ENCODE assay signal across 8 cellular contexts in genomic region chr11:77548552-77549439, GRCh38. TPM values are rescaled to one million over a fixed set of nuclear protein-coding genes. Genes with fewer than 3 reads are reported as not detected.
DNase-seq lines count a peak whose midpoint lies in the region; ATAC-seq and TF ChIP-seq lines count a peak whose summit lies in the region.
"Had no signal": no experiment of that assay in that cellular context is flagged by ENCODE, and none has a peak within 500 bp of the region (broad histone marks: within the 10 kb centered on the region; RNA-seq: fewer than 3 reads in every experiment).

No MANE protein-coding gene starts in this region.

- no peaks in the 10 kb centered on the region for H3K9me3 ChIP-seq in Loucy (ENCODE audit: insufficient read depth, low read depth, low read length)
- peaks cover 4% of the 10 kb centered on the region for H3K9me3 ChIP-seq in adipocyte (ENCODE audit: control insufficient read depth, low read length)
- H3K9me3 ChIP-seq in thoracic aorta: no peaks in the 10 kb centered on the region
- H3K9me3 ChIP-seq in body of pancreas: no peaks in the 10 kb centered on the region

- peaks cover 3% of the 10 kb centered on the region for H3K4me1 ChIP-seq in Loucy (ENCODE audit: insufficient read depth, low read length, poor library complexity, severe bottlenecking)
- no peaks in the 10 kb centered on the region for H3K4me1 ChIP-seq in adipocyte (ENCODE audit: control insufficient read depth, insufficient read depth, low read length)
- no peaks in the 10 kb centered on the region for H3K4me1 ChIP-seq in thoracic aorta (ENCODE audit: control insufficient read depth in 1 of 2, low read depth in 2 of 2)
- no peaks in the 10 kb centered on the region for H3K4me1 ChIP-seq in body of pancreas

- WGBS in body of pancreas, 2 donors: 64 to 70% methylated on average over 6 of the region's 6 CpGs

- intact Hi-C loops in body of pancreas (cut with DNase I): no loop called here

- TF ChIP-seq POLR2A in body of pancreas (IDR thresholded peaks at IDR 0.05): no peak

- H3K4me3 ChIP-seq in Loucy (ENCODE audit: low read length, poor library complexity, severe bottlenecking) (no peak overlapping the region), adipocyte (ENCODE audit: low read length) (no peak overlapping the region), thoracic aorta (no peak overlapping the region), body of pancreas (no peak overlapping the region)

- peak; percentile 34 for TF ChIP-seq CTCF in Loucy (conservative IDR thresholded peaks at IDR 0.05; ENCODE audit: low read length)
- no peak for TF ChIP-seq CTCF in thoracic aorta (IDR thresholded peaks at IDR 0.05)
- TF ChIP-seq CTCF in body of pancreas (IDR thresholded peaks at IDR 0.05): no peak

- DNase-seq in adipocyte (ENCODE audit: low read depth) (no peak), medulla oblongata (ENCODE audit: extremely low spot score) (peak; percentile 38), thoracic aorta (ENCODE audit: low spot score) (no peak), body of pancreas (no peak), NCI-H82 (lab: John Stamatoyannopoulos, UW) (no peak)
- DNase-seq: activated CD4-positive, CD25-positive, alpha-beta regulatory T cell treated with anti-CD3 and anti-CD28 coated beads, Interleukin-2, amount 50 U/mL, for 72 hours had no signal

- H4K20me1 ChIP-seq in Loucy (ENCODE audit: insufficient read depth, low read length, poor library complexity, severe bottlenecking): no peaks in the 10 kb centered on the region

- no peaks in the 10 kb centered on the region for H3K79me2 ChIP-seq in Loucy (ENCODE audit: insufficient read depth, low read length)

- H3K9me2 ChIP-seq in Loucy (replicated peaks; ENCODE audit: low read depth, low read length): no peaks in the 10 kb centered on the region

- H2AFZ ChIP-seq in Loucy (ENCODE audit: low read length): peak overlapping the region; percentile 51

- H3K27me3 ChIP-seq in Loucy (ENCODE audit: insufficient read depth, low read length, poor library complexity, severe bottlenecking) (no peaks in the 10 kb centered on the region), adipocyte (replicated peaks; ENCODE audit: control insufficient read depth, insufficient read depth, low read length) (no peaks in the 10 kb centered on the region), thoracic aorta (replicated peaks; ENCODE audit: insufficient read depth) (no peaks in the 10 kb centered on the region), body of pancreas (no peaks in the 10 kb centered on the region)

- no peaks in the 10 kb centered on the region for H3F3A ChIP-seq in Loucy (ENCODE audit: low read depth)

- no peak overlapping the region for H3K9ac ChIP-seq in Loucy (ENCODE audit: low read depth, low read length, poor library complexity, severe bottlenecking)
- H3K9ac ChIP-seq in adipocyte (ENCODE audit: low read length): peak overlapping the region; percentile 26

- ATAC-seq in thoracic aorta (ENCODE audit: insufficient number of reproducible peaks, low FRiP score, low read depth) (peak; percentile 36), body of pancreas (no peak), HG03521 (IDR thresholded peaks at IDR 0.05; ENCODE audit: unreplicated experiment) (no peak)

- H3K27ac ChIP-seq in thoracic aorta (no peak overlapping the region), body of pancreas (no peak overlapping the region)

- H3K4me2 ChIP-seq in Loucy (ENCODE audit: low read depth, low read length, poor library complexity, severe bottlenecking): peak overlapping the region; percentile 29

- H3K36me3 ChIP-seq in Loucy (ENCODE audit: insufficient read depth, low read length) (no peaks in the 10 kb centered on the region), adipocyte (ENCODE audit: control insufficient read depth, insufficient read depth, low read length, severe bottlenecking) (no peaks in the 10 kb centered on the region), thoracic aorta (no peaks in the 10 kb centered on the region), body of pancreas (replicated peaks in 1 of 2; ENCODE audit: insufficient read depth in 1 of 2, low read depth in 2 of 2) (no peaks in the 10 kb centered on the region)

RNA-seq across cellular contexts. Expression of gene AQP11, which starts 41.0 kb away (rescaled TPM):
- not detected for total RNA-seq in thoracic aorta
- total RNA-seq in body of pancreas: 1 to 10 TPM; 1.6 TPM
